Comparison of ENCODE assay signal across 12 cellular contexts in genomic region chr10:72729528-72729927, GRCh38. TPM values are rescaled to one million over a fixed set of nuclear protein-coding genes. Genes with fewer than 3 reads are reported as not detected.
DNase-seq lines count a peak whose midpoint lies in the region; ATAC-seq and TF ChIP-seq lines count a peak whose summit lies in the region.
"Had no signal": no experiment of that assay in that cellular context is flagged by ENCODE, and none has a peak within 500 bp of the region (broad histone marks: within the 10 kb centered on the region; RNA-seq: fewer than 3 reads in every experiment).

No MANE protein-coding gene starts in this region.

- ATAC-seq in GM18502 (IDR thresholded peaks at IDR 0.05; ENCODE audit: poor library complexity, unreplicated experiment) = peak; percentile 72
- ATAC-seq in HG03175 (IDR thresholded peaks at IDR 0.05; ENCODE audit: unreplicated experiment) = peak; percentile 81

- no peak overlapping the region for H2BK12ac ChIP-seq in H9 (ENCODE audit: insufficient read length, low read depth, low read length)

- no peak overlapping the region for H2BK120ac ChIP-seq in H9 (ENCODE audit: low read depth, low read length, poor library complexity, severe bottlenecking)

- H2BK20ac ChIP-seq in H9 (ENCODE audit: low read depth, low read length, poor library complexity, severe bottlenecking) = no peak overlapping the region

- H3K56ac ChIP-seq in H9 (ENCODE audit: insufficient read length, low read depth, low read length) = no peak overlapping the region

- no peaks in the 10 kb centered on the region for H3K23me2 ChIP-seq in H9 (ENCODE audit: insufficient read length, low read depth, low read length, poor library complexity, severe bottlenecking)

- no peaks in the 10 kb centered on the region for H3K9me3 ChIP-seq in SJCRH30 (replicated peaks)
- H3K9me3 ChIP-seq in H9 (ENCODE audit: control insufficient read depth, low read depth, low read length) = no peaks in the 10 kb centered on the region

- no peak overlapping the region for H3K18ac ChIP-seq in H9 (ENCODE audit: insufficient read length, low read depth, low read length)

- H2BK5ac ChIP-seq in H9 (ENCODE audit: insufficient read length, low read length) = no peak overlapping the region

- no peak overlapping the region for H4K91ac ChIP-seq in H9 (ENCODE audit: insufficient read length, low read depth, low read length)

- H2AK5ac ChIP-seq in H9 (ENCODE audit: insufficient read length, low read length) = no peak overlapping the region

- no peak overlapping the region for H3K4me2 ChIP-seq in H9 (ENCODE audit: insufficient read depth, insufficient read length, low read length)

- H3K27me3 ChIP-seq in SJCRH30 = no peaks in the 10 kb centered on the region
- H3K27me3 ChIP-seq in H9 (ENCODE audit: insufficient read depth, low read length) = no peaks in the 10 kb centered on the region

- H3K9ac ChIP-seq in H9 (ENCODE audit: extremely low read depth, insufficient read length, low read length) = no peak overlapping the region

- no peaks in the 10 kb centered on the region for H4K20me1 ChIP-seq in H9 (ENCODE audit: control insufficient read depth, insufficient read depth, insufficient read length)

- intact Hi-C loops in CD14-positive monocyte (cut with micrococcal nuclease) = no loop called here

- no peak overlapping the region for H3K14ac ChIP-seq in H9 (ENCODE audit: insufficient read depth, low read length)

- no peaks in the 10 kb centered on the region; the same call in 1 of the 2 replicates for H3K79me2 ChIP-seq in H9 (ENCODE audit: insufficient read depth, low read length)

- peaks cover under 1% of the 10 kb centered on the region for H3K79me1 ChIP-seq in H9 (ENCODE audit: insufficient read depth, low read depth, low read length, poor library complexity, severe bottlenecking)

- no peak overlapping the region for H3K4ac ChIP-seq in H9 (ENCODE audit: low read depth, low read length)

- peak; percentile 8 for DNase-seq in GM20000 (ENCODE audit: low spot score)
- DNase-seq in glomerular visceral epithelial cell (ENCODE audit: extremely low spot score) = peak; percentile 53
- no peak for DNase-seq in CD14-positive monocyte (ENCODE audit: low spot score)
- no peak for DNase-seq in SJCRH30
- no peak for DNase-seq in nephron progenitor cell
- no peak for DNase-seq in H9
- DNase-seq: dermis blood vessel endothelial cell, DND-41, substantia nigra had no signal

- no peak overlapping the region for H2AFZ ChIP-seq in H9 (ENCODE audit: low read length)

- no peak overlapping the region for H3K4me3 ChIP-seq in SJCRH30
- H3K4me3 ChIP-seq: K562 had no signal

- no peak overlapping the region for H3T11ph ChIP-seq in H9 (ENCODE audit: low read length)

- H2BK15ac ChIP-seq in H9 (ENCODE audit: low read depth, low read length) = no peak overlapping the region

- H3K4me1 ChIP-seq in SJCRH30 (peaks cover 10% of the 10 kb centered on the region), H9 (ENCODE audit: insufficient read depth, low read length) (no peaks in the 10 kb centered on the region)

- peaks cover 11 to 14% of the 10 kb centered on the region in 2 donors for H3K36me3 Mint-ChIP-seq in CD14-positive monocyte
- peaks cover 1% of the 10 kb centered on the region for H3K36me3 Mint-ChIP-seq in nephron progenitor cell (ENCODE audit: low read depth)
- H3K36me3 Mint-ChIP-seq in H9 (ENCODE audit: insufficient read depth in 1 of 3, low read depth in 3 of 3) = peaks cover 0 to 1% (median 0%) of the 10 kb centered on the region in 3 experiments; a peak in 1 of 7 replicates

- no peak overlapping the region for H3K23ac ChIP-seq in H9 (ENCODE audit: insufficient read length, low read depth, low read length)

- H3K4me1 Mint-ChIP-seq in CD14-positive monocyte (peaks cover 2% of the 10 kb centered on the region), nephron progenitor cell (peaks cover 7% of the 10 kb centered on the region), H9 (peaks cover 0 to 9% of the 10 kb centered on the region in 2 experiments; a peak in 1 of 4 replicates)

- H4K5ac ChIP-seq in H9 (ENCODE audit: insufficient read length, low read depth, low read length) = no peak overlapping the region

- H3K27ac ChIP-seq in SJCRH30 (no peak overlapping the region), H9 (ENCODE audit: insufficient read length, low read depth, low read length) (no peak overlapping the region)

- no peak overlapping the region for H4K8ac ChIP-seq in H9 (replicated peaks; ENCODE audit: insufficient read length, low read depth, low read length)

- H3K27ac Mint-ChIP-seq in CD14-positive monocyte (peak overlapping the region in 1 of 7 donors; percentile 63), nephron progenitor cell (no peak overlapping the region), H9 (peak overlapping the region in 1 of 3 experiments; percentile 59; a peak in 1 of 7 replicates)

- H3K27me3 Mint-ChIP-seq in CD14-positive monocyte (ENCODE audit: low read depth in 3 of 3) = no peaks in the 10 kb centered on the region
- H3K27me3 Mint-ChIP-seq in nephron progenitor cell (ENCODE audit: low read depth, poor library complexity) = no peaks in the 10 kb centered on the region
- no peaks in the 10 kb centered on the region for H3K27me3 Mint-ChIP-seq in H9 (ENCODE audit: low read depth)

- H3K9me3 Mint-ChIP-seq in CD14-positive monocyte = peaks cover 0 to 2% (median 0%) of the 10 kb centered on the region in 7 donors
- H3K9me3 Mint-ChIP-seq in nephron progenitor cell = no peaks in the 10 kb centered on the region
- no peaks in the 10 kb centered on the region for H3K9me3 Mint-ChIP-seq in H9

- H3K4me3 Mint-ChIP-seq in CD14-positive monocyte (no peak overlapping the region), nephron progenitor cell (no peak overlapping the region), H9 (no peak overlapping the region)

- H3K36me3 ChIP-seq in SJCRH30 = no peaks in the 10 kb centered on the region; the same call in 1 of the 2 replicates

- TF ChIP-seq CTCF in GM20000 (IDR thresholded peaks at IDR 0.05; ENCODE audit: extremely low read depth, missing control alignments) (no peak), CD14-positive monocyte (IDR thresholded peaks at IDR 0.05) (no peak), nephron progenitor cell (IDR thresholded peaks at IDR 0.05) (no peak), H9 (conservative IDR thresholded peaks at IDR 0.05) (no peak)

- no CpG with 5 or more reads among the region's 3 CpGs for WGBS in H9 (ENCODE audit: extremely low coverage, insufficient read length, low lambda C conversion rate)

RNA-seq across cellular contexts. Expression of gene MCU, which starts 37.6 kb away (rescaled TPM):
- 10 to 100 TPM; 11.7 to 16.5 TPM for polyA plus RNA-seq in CD14-positive monocyte
- total RNA-seq in SJCRH30 (2014; rRNA removed; shearing (Covaris generic)) = 51.2 and 53.7 TPM in 2 replicates
- total RNA-seq in H9 (2021) = 33.4 and 36.6 TPM in 2 replicates

Comparison
In these comparisons a context has a peak if more than half of its experiments do, and no peak if none do; other contexts are left out.
1. DNase-seq: peak in GM20000 (single experiment) and glomerular visceral epithelial cell (single experiment); none in CD14-positive monocyte (single experiment), SJCRH30 (0 of 2), nephron progenitor cell (single experiment) and H9 (single experiment).